Comparison of ENCODE assay signal across 22 cellular contexts in genomic region chr3:105813710-105814109, GRCh38.
"Had no signal": no experiment of that assay in that cellular context is flagged by ENCODE, and none has a peak within 500 bp of the region (broad histone marks: within the 10 kb centered on the region; RNA-seq: fewer than 3 reads in every experiment).

No MANE protein-coding gene starts in this region.

- H3K36me3 ChIP-seq: heart right ventricle, stomach, thoracic aorta, transverse colon had no signal

- H3K27me3 ChIP-seq: dorsolateral prefrontal cortex, heart right ventricle, stomach, transverse colon had no signal

- ATAC-seq: esophagus mucosa, heart right ventricle, left ventricle myocardium superior, psoas muscle, sciatic nerve had no signal

- H3K27me3 Mint-ChIP-seq: naive B cell had no signal

- H3K9me3 Mint-ChIP-seq: nephron had no signal

- H3K9me3 ChIP-seq: psoas muscle, stomach, thoracic aorta, transverse colon had no signal

- H3K4me3 Mint-ChIP-seq: naive B cell, nephron had no signal

- DNase-seq: dorsolateral prefrontal cortex; effector CD8-positive, alpha-beta T cell; heart right ventricle; hypothalamus; islet precursor cell; left ventricle myocardium superior; mesendoderm; naive B cell; psoas muscle; retina; stimulated activated CD4-positive, alpha-beta T cell treated with anti-CD3 and anti-CD28 coated beads, Interleukin-12 subunit alpha, Interleukin-12 subunit beta, amount 100 ng/mL, for 4 hours; stimulated activated naive CD4-positive, alpha-beta T cell; stomach; substantia nigra; transverse colon had no signal

- H3K27ac ChIP-seq: coronary artery, dorsolateral prefrontal cortex, psoas muscle, skin epidermis, stomach, thoracic aorta, transverse colon had no signal

- H3K4me3 ChIP-seq: coronary artery, dorsolateral prefrontal cortex, heart right ventricle, lung, psoas muscle, skin epidermis, stomach, thoracic aorta, transverse colon had no signal
